In the genomic region with DNA sequence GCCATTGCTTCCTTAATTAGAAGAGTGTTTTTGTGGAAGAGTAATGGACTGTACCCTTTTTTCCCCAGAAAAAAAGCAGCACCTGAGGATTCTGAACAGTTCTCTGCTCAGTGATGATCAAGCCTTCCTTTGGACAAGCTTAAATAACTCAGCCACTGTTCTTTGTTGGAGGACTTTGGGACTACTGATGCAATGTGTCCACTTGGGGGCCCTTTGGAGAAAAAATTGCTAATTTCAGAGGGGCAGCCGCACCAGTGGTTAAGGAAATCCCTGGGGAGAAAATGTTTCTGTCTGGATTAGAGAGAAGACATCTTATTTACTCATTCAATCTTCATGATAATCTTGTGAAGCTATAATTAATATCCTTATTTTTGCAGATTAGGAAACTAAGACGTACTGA, we compare ENCODE assay signal across 2 cellular contexts.
TF ChIP-seq lines count a peak whose summit lies in the region.

No MANE protein-coding gene starts in this region.

TF ChIP-seq in SK-N-SH, 30 proteins besides CTCF, POLR2A, EP300 and RAD21 (continued from another document):
- TF ChIP-seq, protein P1, sequence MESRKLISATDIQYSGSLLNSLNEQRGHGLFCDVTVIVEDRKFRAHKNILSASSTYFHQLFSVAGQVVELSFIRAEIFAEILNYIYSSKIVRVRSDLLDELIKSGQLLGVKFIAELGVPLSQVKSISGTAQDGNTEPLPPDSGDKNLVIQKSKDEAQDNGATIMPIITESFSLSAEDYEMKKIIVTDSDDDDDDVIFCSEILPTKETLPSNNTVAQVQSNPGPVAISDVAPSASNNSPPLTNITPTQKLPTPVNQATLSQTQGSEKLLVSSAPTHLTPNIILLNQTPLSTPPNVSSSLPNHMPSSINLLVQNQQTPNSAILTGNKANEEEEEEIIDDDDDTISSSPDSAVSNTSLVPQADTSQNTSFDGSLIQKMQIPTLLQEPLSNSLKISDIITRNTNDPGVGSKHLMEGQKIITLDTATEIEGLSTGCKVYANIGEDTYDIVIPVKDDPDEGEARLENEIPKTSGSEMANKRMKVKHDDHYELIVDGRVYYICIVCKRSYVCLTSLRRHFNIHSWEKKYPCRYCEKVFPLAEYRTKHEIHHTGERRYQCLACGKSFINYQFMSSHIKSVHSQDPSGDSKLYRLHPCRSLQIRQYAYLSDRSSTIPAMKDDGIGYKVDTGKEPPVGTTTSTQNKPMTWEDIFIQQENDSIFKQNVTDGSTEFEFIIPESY (IDR thresholded peaks at IDR 0.05; ENCODE audit: borderline replicate concordance, low read depth) = no peak
- TF ChIP-seq GATA2 (CRISPR knock-in tag; IDR thresholded peaks at IDR 0.05) = no peak
- TF ChIP-seq, protein P2, sequence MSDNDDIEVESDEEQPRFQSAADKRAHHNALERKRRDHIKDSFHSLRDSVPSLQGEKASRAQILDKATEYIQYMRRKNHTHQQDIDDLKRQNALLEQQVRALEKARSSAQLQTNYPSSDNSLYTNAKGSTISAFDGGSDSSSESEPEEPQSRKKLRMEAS (IDR thresholded peaks at IDR 0.05; ENCODE audit: low read depth) = no peak
- TF ChIP-seq, protein P3, sequence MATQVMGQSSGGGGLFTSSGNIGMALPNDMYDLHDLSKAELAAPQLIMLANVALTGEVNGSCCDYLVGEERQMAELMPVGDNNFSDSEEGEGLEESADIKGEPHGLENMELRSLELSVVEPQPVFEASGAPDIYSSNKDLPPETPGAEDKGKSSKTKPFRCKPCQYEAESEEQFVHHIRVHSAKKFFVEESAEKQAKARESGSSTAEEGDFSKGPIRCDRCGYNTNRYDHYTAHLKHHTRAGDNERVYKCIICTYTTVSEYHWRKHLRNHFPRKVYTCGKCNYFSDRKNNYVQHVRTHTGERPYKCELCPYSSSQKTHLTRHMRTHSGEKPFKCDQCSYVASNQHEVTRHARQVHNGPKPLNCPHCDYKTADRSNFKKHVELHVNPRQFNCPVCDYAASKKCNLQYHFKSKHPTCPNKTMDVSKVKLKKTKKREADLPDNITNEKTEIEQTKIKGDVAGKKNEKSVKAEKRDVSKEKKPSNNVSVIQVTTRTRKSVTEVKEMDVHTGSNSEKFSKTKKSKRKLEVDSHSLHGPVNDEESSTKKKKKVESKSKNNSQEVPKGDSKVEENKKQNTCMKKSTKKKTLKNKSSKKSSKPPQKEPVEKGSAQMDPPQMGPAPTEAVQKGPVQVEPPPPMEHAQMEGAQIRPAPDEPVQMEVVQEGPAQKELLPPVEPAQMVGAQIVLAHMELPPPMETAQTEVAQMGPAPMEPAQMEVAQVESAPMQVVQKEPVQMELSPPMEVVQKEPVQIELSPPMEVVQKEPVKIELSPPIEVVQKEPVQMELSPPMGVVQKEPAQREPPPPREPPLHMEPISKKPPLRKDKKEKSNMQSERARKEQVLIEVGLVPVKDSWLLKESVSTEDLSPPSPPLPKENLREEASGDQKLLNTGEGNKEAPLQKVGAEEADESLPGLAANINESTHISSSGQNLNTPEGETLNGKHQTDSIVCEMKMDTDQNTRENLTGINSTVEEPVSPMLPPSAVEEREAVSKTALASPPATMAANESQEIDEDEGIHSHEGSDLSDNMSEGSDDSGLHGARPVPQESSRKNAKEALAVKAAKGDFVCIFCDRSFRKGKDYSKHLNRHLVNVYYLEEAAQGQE (IDR thresholded peaks at IDR 0.05; ENCODE audit: low read depth, low read length) = no peak
- TF ChIP-seq FOXJ3 (CRISPR knock-in tag; IDR thresholded peaks at IDR 0.05) = no peak
- TF ChIP-seq, protein P4, sequence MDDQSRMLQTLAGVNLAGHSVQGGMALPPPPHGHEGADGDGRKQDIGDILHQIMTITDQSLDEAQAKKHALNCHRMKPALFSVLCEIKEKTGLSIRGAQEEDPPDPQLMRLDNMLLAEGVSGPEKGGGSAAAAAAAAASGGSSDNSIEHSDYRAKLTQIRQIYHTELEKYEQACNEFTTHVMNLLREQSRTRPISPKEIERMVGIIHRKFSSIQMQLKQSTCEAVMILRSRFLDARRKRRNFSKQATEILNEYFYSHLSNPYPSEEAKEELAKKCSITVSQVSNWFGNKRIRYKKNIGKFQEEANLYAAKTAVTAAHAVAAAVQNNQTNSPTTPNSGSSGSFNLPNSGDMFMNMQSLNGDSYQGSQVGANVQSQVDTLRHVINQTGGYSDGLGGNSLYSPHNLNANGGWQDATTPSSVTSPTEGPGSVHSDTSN (IDR thresholded peaks at IDR 0.05) = no peak
- TF ChIP-seq CHD2 (IDR thresholded peaks at IDR 0.05; ENCODE audit: low read length, partially characterized antibody) = no peak
- no peak for TF ChIP-seq GABPA (IDR thresholded peaks at IDR 0.05; ENCODE audit: low read depth)
- TF ChIP-seq SIN3A (IDR thresholded peaks at IDR 0.05; ENCODE audit: borderline replicate concordance, low read depth, low read length) = no peak
- no peak for TF ChIP-seq FOSL2 (IDR thresholded peaks at IDR 0.05; ENCODE audit: borderline replicate concordance, low read depth)
- TF ChIP-seq SMC3 (IDR thresholded peaks at IDR 0.05; ENCODE audit: low read depth, low read length) = no peak
- no peak for TF ChIP-seq TEAD4 (IDR thresholded peaks at IDR 0.05; ENCODE audit: borderline replicate concordance, insufficient read depth)
- TF ChIP-seq, protein P5, sequence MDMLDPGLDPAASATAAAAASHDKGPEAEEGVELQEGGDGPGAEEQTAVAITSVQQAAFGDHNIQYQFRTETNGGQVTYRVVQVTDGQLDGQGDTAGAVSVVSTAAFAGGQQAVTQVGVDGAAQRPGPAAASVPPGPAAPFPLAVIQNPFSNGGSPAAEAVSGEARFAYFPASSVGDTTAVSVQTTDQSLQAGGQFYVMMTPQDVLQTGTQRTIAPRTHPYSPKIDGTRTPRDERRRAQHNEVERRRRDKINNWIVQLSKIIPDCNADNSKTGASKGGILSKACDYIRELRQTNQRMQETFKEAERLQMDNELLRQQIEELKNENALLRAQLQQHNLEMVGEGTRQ (IDR thresholded peaks at IDR 0.05; ENCODE audit: borderline replicate concordance, low read depth, low read length) = no peak
- no peak for TF ChIP-seq FOXM1 (IDR thresholded peaks at IDR 0.05; ENCODE audit: low read depth)
- TF ChIP-seq TCF12 (IDR thresholded peaks at IDR 0.05) = no peak

TF ChIP-seq in SK-N-SH treated with all-trans-retinoic acid at 6 μM for 48 hours, 23 proteins besides CTCF, POLR2A, EP300 and RAD21 (continued from another document):
- TF ChIP-seq, protein P6, sequence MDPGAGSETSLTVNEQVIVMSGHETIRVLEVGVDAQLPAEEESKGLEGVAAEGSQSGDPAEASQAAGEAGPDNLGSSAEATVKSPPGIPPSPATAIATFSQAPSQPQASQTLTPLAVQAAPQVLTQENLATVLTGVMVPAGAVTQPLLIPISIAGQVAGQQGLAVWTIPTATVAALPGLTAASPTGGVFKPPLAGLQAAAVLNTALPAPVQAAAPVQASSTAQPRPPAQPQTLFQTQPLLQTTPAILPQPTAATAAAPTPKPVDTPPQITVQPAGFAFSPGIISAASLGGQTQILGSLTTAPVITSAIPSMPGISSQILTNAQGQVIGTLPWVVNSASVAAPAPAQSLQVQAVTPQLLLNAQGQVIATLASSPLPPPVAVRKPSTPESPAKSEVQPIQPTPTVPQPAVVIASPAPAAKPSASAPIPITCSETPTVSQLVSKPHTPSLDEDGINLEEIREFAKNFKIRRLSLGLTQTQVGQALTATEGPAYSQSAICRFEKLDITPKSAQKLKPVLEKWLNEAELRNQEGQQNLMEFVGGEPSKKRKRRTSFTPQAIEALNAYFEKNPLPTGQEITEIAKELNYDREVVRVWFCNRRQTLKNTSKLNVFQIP (CRISPR knock-in tag; IDR thresholded peaks at IDR 0.05; ENCODE audit: borderline replicate concordance, low read depth) = no peak
- TF ChIP-seq, protein P7, sequence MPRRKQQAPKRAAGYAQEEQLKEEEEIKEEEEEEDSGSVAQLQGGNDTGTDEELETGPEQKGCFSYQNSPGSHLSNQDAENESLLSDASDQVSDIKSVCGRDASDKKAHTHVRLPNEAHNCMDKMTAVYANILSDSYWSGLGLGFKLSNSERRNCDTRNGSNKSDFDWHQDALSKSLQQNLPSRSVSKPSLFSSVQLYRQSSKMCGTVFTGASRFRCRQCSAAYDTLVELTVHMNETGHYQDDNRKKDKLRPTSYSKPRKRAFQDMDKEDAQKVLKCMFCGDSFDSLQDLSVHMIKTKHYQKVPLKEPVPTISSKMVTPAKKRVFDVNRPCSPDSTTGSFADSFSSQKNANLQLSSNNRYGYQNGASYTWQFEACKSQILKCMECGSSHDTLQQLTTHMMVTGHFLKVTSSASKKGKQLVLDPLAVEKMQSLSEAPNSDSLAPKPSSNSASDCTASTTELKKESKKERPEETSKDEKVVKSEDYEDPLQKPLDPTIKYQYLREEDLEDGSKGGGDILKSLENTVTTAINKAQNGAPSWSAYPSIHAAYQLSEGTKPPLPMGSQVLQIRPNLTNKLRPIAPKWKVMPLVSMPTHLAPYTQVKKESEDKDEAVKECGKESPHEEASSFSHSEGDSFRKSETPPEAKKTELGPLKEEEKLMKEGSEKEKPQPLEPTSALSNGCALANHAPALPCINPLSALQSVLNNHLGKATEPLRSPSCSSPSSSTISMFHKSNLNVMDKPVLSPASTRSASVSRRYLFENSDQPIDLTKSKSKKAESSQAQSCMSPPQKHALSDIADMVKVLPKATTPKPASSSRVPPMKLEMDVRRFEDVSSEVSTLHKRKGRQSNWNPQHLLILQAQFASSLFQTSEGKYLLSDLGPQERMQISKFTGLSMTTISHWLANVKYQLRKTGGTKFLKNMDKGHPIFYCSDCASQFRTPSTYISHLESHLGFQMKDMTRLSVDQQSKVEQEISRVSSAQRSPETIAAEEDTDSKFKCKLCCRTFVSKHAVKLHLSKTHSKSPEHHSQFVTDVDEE (CRISPR knock-in tag; IDR thresholded peaks at IDR 0.05) = no peak
- TF ChIP-seq GLIS3 (CRISPR knock-in tag; IDR thresholded peaks at IDR 0.05) = no peak
- TF ChIP-seq ESRRG (CRISPR knock-in tag; IDR thresholded peaks at IDR 0.05) = no peak
- TF ChIP-seq ZFP3 (CRISPR knock-in tag; IDR thresholded peaks at IDR 0.05) = no peak
- TF ChIP-seq, protein P8, sequence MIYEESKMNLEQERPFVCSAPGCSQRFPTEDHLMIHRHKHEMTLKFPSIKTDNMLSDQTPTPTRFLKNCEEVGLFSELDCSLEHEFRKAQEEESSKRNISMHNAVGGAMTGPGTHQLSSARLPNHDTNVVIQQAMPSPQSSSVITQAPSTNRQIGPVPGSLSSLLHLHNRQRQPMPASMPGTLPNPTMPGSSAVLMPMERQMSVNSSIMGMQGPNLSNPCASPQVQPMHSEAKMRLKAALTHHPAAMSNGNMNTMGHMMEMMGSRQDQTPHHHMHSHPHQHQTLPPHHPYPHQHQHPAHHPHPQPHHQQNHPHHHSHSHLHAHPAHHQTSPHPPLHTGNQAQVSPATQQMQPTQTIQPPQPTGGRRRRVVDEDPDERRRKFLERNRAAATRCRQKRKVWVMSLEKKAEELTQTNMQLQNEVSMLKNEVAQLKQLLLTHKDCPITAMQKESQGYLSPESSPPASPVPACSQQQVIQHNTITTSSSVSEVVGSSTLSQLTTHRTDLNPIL (CRISPR knock-in tag; IDR thresholded peaks at IDR 0.05; ENCODE audit: low read depth) = no peak
- no peak for TF ChIP-seq RARB (CRISPR knock-in tag; IDR thresholded peaks at IDR 0.05)
- TF ChIP-seq, protein P9, sequence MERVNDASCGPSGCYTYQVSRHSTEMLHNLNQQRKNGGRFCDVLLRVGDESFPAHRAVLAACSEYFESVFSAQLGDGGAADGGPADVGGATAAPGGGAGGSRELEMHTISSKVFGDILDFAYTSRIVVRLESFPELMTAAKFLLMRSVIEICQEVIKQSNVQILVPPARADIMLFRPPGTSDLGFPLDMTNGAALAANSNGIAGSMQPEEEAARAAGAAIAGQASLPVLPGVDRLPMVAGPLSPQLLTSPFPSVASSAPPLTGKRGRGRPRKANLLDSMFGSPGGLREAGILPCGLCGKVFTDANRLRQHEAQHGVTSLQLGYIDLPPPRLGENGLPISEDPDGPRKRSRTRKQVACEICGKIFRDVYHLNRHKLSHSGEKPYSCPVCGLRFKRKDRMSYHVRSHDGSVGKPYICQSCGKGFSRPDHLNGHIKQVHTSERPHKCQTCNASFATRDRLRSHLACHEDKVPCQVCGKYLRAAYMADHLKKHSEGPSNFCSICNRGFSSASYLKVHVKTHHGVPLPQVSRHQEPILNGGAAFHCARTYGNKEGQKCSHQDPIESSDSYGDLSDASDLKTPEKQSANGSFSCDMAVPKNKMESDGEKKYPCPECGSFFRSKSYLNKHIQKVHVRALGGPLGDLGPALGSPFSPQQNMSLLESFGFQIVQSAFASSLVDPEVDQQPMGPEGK (CRISPR knock-in tag; IDR thresholded peaks at IDR 0.05; ENCODE audit: borderline replicate concordance) = no peak
- no peak for TF ChIP-seq ARNTL (CRISPR knock-in tag; IDR thresholded peaks at IDR 0.05; ENCODE audit: borderline replicate concordance, low read depth)
- no peak for TF ChIP-seq PPARA (CRISPR knock-in tag; IDR thresholded peaks at IDR 0.05; ENCODE audit: borderline replicate concordance)
- TF ChIP-seq ZNF70 (CRISPR knock-in tag; IDR thresholded peaks at IDR 0.05) = no peak
TF ChIP-seq in SK-N-SH treated with all-trans-retinoic acid at 6 μM for 48 hours: peak in this region for 0.
